Comparison of ENCODE assay signal across 14 cellular contexts in genomic region chr12:94535614-94535932, GRCh38.
DNase-seq lines count a peak whose midpoint lies in the region; TF ChIP-seq lines count a peak whose summit lies in the region.
"Had no signal": no experiment of that assay in that cellular context is flagged by ENCODE, and none has a peak within 500 bp of the region (broad histone marks: within the 10 kb centered on the region; RNA-seq: fewer than 3 reads in every experiment).

No MANE protein-coding gene starts in this region.

- H3K36me3 Mint-ChIP-seq in osteocyte (ENCODE audit: unreplicated experiment), result no peaks in the 10 kb centered on the region
- H3K36me3 Mint-ChIP-seq: CD8-positive, alpha-beta T cell had no signal

- CTCF ChIA-PET in RWPE1 (lab: Yijun Ruan, JAX), result interaction anchor here (0.5 to 1.6 kb wide), 2 partner anchors 270 to 401 kb away, joined by 3 to 4 read pairs; no protein-coding TSS in a partner anchor

- H3K4me1 Mint-ChIP-seq in osteocyte (ENCODE audit: unreplicated experiment), result no peaks in the 10 kb centered on the region

- H3K27me3 Mint-ChIP-seq in osteocyte (ENCODE audit: unreplicated experiment), result peaks cover 29% of the 10 kb centered on the region

- no peak for TF ChIP-seq CTCF in osteocyte (IDR thresholded peaks at IDR 0.05)
- no peak for TF ChIP-seq CTCF in RWPE1 (conservative IDR thresholded peaks at IDR 0.05; ENCODE audit: low read depth)

- H3K9me3 Mint-ChIP-seq in osteocyte (ENCODE audit: unreplicated experiment), result no peaks in the 10 kb centered on the region
- H3K9me3 Mint-ChIP-seq: CD8-positive, alpha-beta T cell; H9 had no signal

- DNase-seq in HuH-7.5 (ENCODE audit: low spot score) (peak; percentile 44), NCI-H2107 (lab: John Stamatoyannopoulos, UW) (peak; percentile 12), SHP77 (lab: John Stamatoyannopoulos, UW) (peak; percentile 81), osteocyte (ENCODE audit: extremely low spot score, unreplicated experiment) (peak; percentile 70), T-helper 1 cell (no peak), RWPE1 (ENCODE audit: low spot score) (no peak)
- DNase-seq in effector CD8-positive, alpha-beta T cell (lab: John Stamatoyannopoulos, UW), result no peak
- DNase-seq: activated CD4-positive, alpha-beta T cell treated with anti-CD3 and anti-CD28 coated beads, Interleukin-2, amount 50 U/mL, for 48 hours; CD8-positive, alpha-beta T cell; dorsolateral prefrontal cortex; H9; MG63; PC-9; T-helper 17 cell had no signal

- H3K27ac Mint-ChIP-seq in osteocyte (ENCODE audit: unreplicated experiment), result no peak overlapping the region
- H3K27ac Mint-ChIP-seq: CD8-positive, alpha-beta T cell; T-helper 17 cell had no signal

- H3K27ac ChIP-seq in RWPE1, result no peak overlapping the region
- H3K27ac ChIP-seq: dorsolateral prefrontal cortex, PC-9 had no signal

- H3K4me3 Mint-ChIP-seq in osteocyte (ENCODE audit: unreplicated experiment), result no peak overlapping the region
- H3K4me3 Mint-ChIP-seq: CD8-positive, alpha-beta T cell; H9; T-helper 17 cell had no signal

- POLR2A ChIA-PET in RWPE1 (lab: Yijun Ruan, JAX; ENCODE audit: low non-redundant PET), result no interaction called here

Comparison
In these comparisons a context has a peak if more than half of its experiments do, and no peak if none do; other contexts are left out.
1. DNase-seq: peak in HuH-7.5 (single experiment), NCI-H2107 (single experiment), SHP77 (2 of 2) and osteocyte (single experiment); none in T-helper 1 cell (0 of 5), effector CD8-positive, alpha-beta T cell (single experiment) and RWPE1 (single experiment).